Comparison of ENCODE assay signal across 8 cellular contexts in genomic region chr3:46705022-46705530, GRCh38. TPM values are rescaled to one million over a fixed set of nuclear protein-coding genes. Genes with fewer than 3 reads are reported as not detected.
A peak's percentile ranks its signal among the peaks of the same experiment; 100 is the strongest.
DNase-seq lines count a peak whose midpoint lies in the region; ATAC-seq, FAIRE-seq and TF ChIP-seq lines count a peak whose summit lies in the region.

No MANE protein-coding gene starts in this region.

- ATAC-seq in HG02763 (IDR thresholded peaks at IDR 0.05; ENCODE audit: unreplicated experiment) (peak; percentile 51), mucosa of descending colon (peak; percentile 89), GM18907 (IDR thresholded peaks at IDR 0.05; ENCODE audit: unreplicated experiment) (no peak)
- peak; percentile 80 for ATAC-seq in activated CD8-positive, alpha-beta T cell treated with anti-CD3 and anti-CD28 coated beads, Interleukin-2, amount 10 ng/mL, durations not matched to agents 7 days and 5 days

- TF ChIP-seq EP300 in H1 (IDR thresholded peaks at IDR 0.05; ENCODE audit: borderline replicate concordance in 1 of 2, low read depth in 2 of 2, low read length in 2 of 2) = no peak

- H3K27me3 Mint-ChIP-seq in activated CD8-positive, alpha-beta T cell treated with anti-CD3 and anti-CD28 coated beads, Interleukin-2, amount 10 ng/mL, durations not matched to agents 7 days and 5 days (ENCODE audit: low read depth) = peaks cover 27% of the 10 kb centered on the region

- no peak overlapping the region for H3K4me3 Mint-ChIP-seq in activated CD8-positive, alpha-beta T cell treated with anti-CD3 and anti-CD28 coated beads, Interleukin-2, amount 10 ng/mL, durations not matched to agents 7 days and 5 days

- peaks cover 2 to 4% of the 10 kb centered on the region in 2 experiments for H4K20me1 ChIP-seq in H1 (replicated peaks in 1 of 2; ENCODE audit: control insufficient read depth in 1 of 2, insufficient read depth in 2 of 2, low read length in 2 of 2)

- TF ChIP-seq POLR2A in H1 (IDR thresholded peaks at IDR 0.05; ENCODE audit: control extremely low read depth in 1 of 2, low read depth in 2 of 2, low read length in 2 of 2) = no peak

- no peak overlapping the region for H3K27ac Mint-ChIP-seq in activated CD8-positive, alpha-beta T cell treated with anti-CD3 and anti-CD28 coated beads, Interleukin-2, amount 10 ng/mL, durations not matched to agents 7 days and 5 days

- H3K36me3 Mint-ChIP-seq in activated CD8-positive, alpha-beta T cell treated with anti-CD3 and anti-CD28 coated beads, Interleukin-2, amount 10 ng/mL, durations not matched to agents 7 days and 5 days (ENCODE audit: low read depth) = no peaks in the 10 kb centered on the region

- DNase-seq in D341Med (ENCODE audit: low spot score) (peak; percentile 80), NCI-H69 (lab: John Stamatoyannopoulos, UW) (peak; percentile 78), H1 (ENCODE audit: low read depth in 1 of 2, low spot score in 2 of 2) (peak in 1 of 2 experiments; percentile 88), mucosa of descending colon (peak; percentile 68 to 83 (median 80))
- DNase-seq in activated CD8-positive, alpha-beta T cell treated with anti-CD3 and anti-CD28 coated beads, Interleukin-2, amount 10 ng/mL, durations not matched to agents 7 days and 5 days = peak; percentile 78
- peak; percentile 22 to 29 for DNase-seq in stimulated activated CD8-positive, alpha-beta memory T cell treated with anti-CD3 and anti-CD28 coated beads, Interleukin-7, amount 100 ng/mL, for 48 hours (ENCODE audit: extremely low read depth in 1 of 2, low read depth in 1 of 2)

- H3K4me3 ChIP-seq in H1 (ENCODE audit: extremely low read depth in 1 of 4, insufficient read depth in 2 of 4, low read depth in 3 of 4, low read length in 4 of 4) (no peak overlapping the region), mucosa of descending colon (no peak overlapping the region)

- CTCF ChIA-PET in activated CD8-positive, alpha-beta T cell treated with anti-CD3 and anti-CD28 coated beads, Interleukin-2, amount 10 ng/mL, durations not matched to agents 7 days and 5 days (lab: Charles Lee) = interaction anchor here (1.2 to 1.6 kb wide), 3 partner anchors 190 to 205 kb away, joined by 3 to 5 read pairs (median 5); no protein-coding TSS in a partner anchor
- CTCF ChIA-PET in H1 (lab: Charles Lee; ENCODE audit: partially characterized antibody) = interaction anchor here (0.6 to 6.5 kb wide), 18 partner anchors 9 to 218 kb away, joined by 3 to 91 read pairs (median 5); partner anchors contain the start of genes ALS2CL and PRSS50

- H4K8ac ChIP-seq in H1 (ENCODE audit: extremely low read depth, insufficient read depth, low read length) = no peak overlapping the region

- no peaks in the 10 kb centered on the region for H3K9me3 Mint-ChIP-seq in activated CD8-positive, alpha-beta T cell treated with anti-CD3 and anti-CD28 coated beads, Interleukin-2, amount 10 ng/mL, durations not matched to agents 7 days and 5 days (ENCODE audit: insufficient read depth)

- no peaks in the 10 kb centered on the region for H3K79me1 ChIP-seq in H1 (ENCODE audit: low read depth, low read length)

- H3K9me3 ChIP-seq in H1 (ENCODE audit: insufficient read depth in 2 of 2, low read depth in 1 of 2, low read length in 1 of 2) (no peaks in the 10 kb centered on the region), mucosa of descending colon (no peaks in the 10 kb centered on the region)

- WGBS in H1 (ENCODE audit: extremely low coverage in 1 of 2, insufficient coverage in 1 of 2, insufficient read length in 1 of 2, insufficient replicate concordance in 2 of 2, low coverage in 1 of 2, low lambda C conversion rate in 2 of 2, missing lambda C conversion rate in 1 of 2), 2 experiments = 23% methylated on average over 4 of the region's 4 CpGs; no CpG with 5 or more reads in 1 of the 2 experiments

- H2AK5ac ChIP-seq in H1 (ENCODE audit: low read depth, low read length) = no peak overlapping the region

- peaks cover 0 to 9% (median 2%) of the 10 kb centered on the region in 4 experiments; a peak in 4 of 7 replicates for H3K4me1 ChIP-seq in H1 (replicated peaks in 1 of 4; ENCODE audit: control insufficient read depth in 3 of 4, insufficient read depth in 4 of 4, low read length in 3 of 4)
- no peaks in the 10 kb centered on the region for H3K4me1 ChIP-seq in mucosa of descending colon (ENCODE audit: low read depth)

- H3K36me3 ChIP-seq in H1 (ENCODE audit: control insufficient read depth in 2 of 4, insufficient read depth in 4 of 4, low read length in 3 of 4) (no peaks in the 10 kb centered on the region), mucosa of descending colon (ENCODE audit: low read depth) (no peaks in the 10 kb centered on the region)

- intact Hi-C loops in mucosa of descending colon (cut with DNase I, micrococcal nuclease) = loop anchor here (5.0 to 10.0 kb wide), 4 partner anchors 140 to 290 kb away; no protein-coding TSS in a partner anchor

- no peak overlapping the region for H3K27ac ChIP-seq in H1 (ENCODE audit: low read depth, low read length)

- no peaks in the 10 kb centered on the region for H3K79me2 ChIP-seq in H1 (ENCODE audit: control insufficient read depth in 1 of 2, insufficient read depth in 2 of 2, low read length in 2 of 2)

- no peak overlapping the region for H3K9ac ChIP-seq in H1 (replicated peaks in 1 of 4; ENCODE audit: extremely low read depth in 1 of 4, low read depth in 3 of 4, low read length in 3 of 4)

- POLR2A ChIA-PET in activated CD8-positive, alpha-beta T cell treated with anti-CD3 and anti-CD28 coated beads, Interleukin-2, amount 10 ng/mL, durations not matched to agents 7 days and 5 days (lab: Charles Lee) = no interaction called here
- POLR2A ChIA-PET in H1 (lab: Charles Lee; ENCODE audit: partially characterized antibody) = no interaction called here

- no peak overlapping the region for H2BK5ac ChIP-seq in H1 (ENCODE audit: low read depth, low read length)

- H3K23ac ChIP-seq in H1 (ENCODE audit: insufficient read length) = no peak overlapping the region

- H3K56ac ChIP-seq in H1 (replicated peaks; ENCODE audit: insufficient read length, low read depth, low read length) = no peak overlapping the region

- H2BK120ac ChIP-seq in H1 (replicated peaks; ENCODE audit: low read depth, low read length) = no peak overlapping the region

- no peak overlapping the region for H2AFZ ChIP-seq in H1 (ENCODE audit: low read length)

- H3K27me3 ChIP-seq in H1 (replicated peaks in 1 of 4; ENCODE audit: control insufficient read depth in 3 of 4, extremely low read depth in 1 of 4, insufficient read depth in 3 of 4, low read length in 3 of 4) = peaks cover 2 to 21% (median 19%) of the 10 kb centered on the region in 4 experiments; a peak in 6 of 7 replicates

- no peaks in the 10 kb centered on the region; the same call in 1 of the 2 replicates for H3K23me2 ChIP-seq in H1 (ENCODE audit: low read depth, low read length)

- no peak overlapping the region for H3K4me2 ChIP-seq in H1 (ENCODE audit: insufficient read depth in 1 of 2, low read depth in 2 of 2, low read length in 2 of 2)

- H4K5ac ChIP-seq in H1 (ENCODE audit: insufficient read length, low read depth, low read length) = no peak overlapping the region

- peak in 2 of 3 experiments; percentile 90 to 97; a peak in 3 of 4 replicates for TF ChIP-seq CTCF in H1 (IDR thresholded peaks at IDR 0.05; ENCODE audit: control extremely low read depth in 1 of 3, insufficient read depth in 1 of 3, low read depth in 1 of 3, low read length in 3 of 3)
- TF ChIP-seq CTCF in mucosa of descending colon (IDR thresholded peaks at IDR 0.05) = peak; percentile 86

- H3K14ac ChIP-seq in H1 (ENCODE audit: insufficient read length) = no peak overlapping the region

- peak; percentile 97 to 98 for TF ChIP-seq RAD21 in H1 (IDR thresholded peaks at IDR 0.05 in 1 of 2, conservative IDR thresholded peaks at IDR 0.05 in 1 of 2; ENCODE audit: low read depth in 2 of 2, low read length in 2 of 2)

- peak; percentile 88 for FAIRE-seq in H1 (lab: Jason Lieb, UNC)

- H3K4me1 Mint-ChIP-seq in activated CD8-positive, alpha-beta T cell treated with anti-CD3 and anti-CD28 coated beads, Interleukin-2, amount 10 ng/mL, durations not matched to agents 7 days and 5 days (ENCODE audit: low read depth) = no peaks in the 10 kb centered on the region

- H3K4ac ChIP-seq in H1 (replicated peaks; ENCODE audit: insufficient read length, low read depth, low read length) = no peak overlapping the region

- H4K91ac ChIP-seq in H1 (replicated peaks; ENCODE audit: insufficient read length, low read length) = no peak overlapping the region

- H2BK15ac ChIP-seq in H1 (ENCODE audit: low read length) = no peak overlapping the region

- H2BK20ac ChIP-seq in H1 (ENCODE audit: low read length) = no peak overlapping the region

- H3K18ac ChIP-seq in H1 (ENCODE audit: extremely low read depth, low read length) = no peak overlapping the region

- no peak overlapping the region; the same call in 1 of the 2 replicates for H2BK12ac ChIP-seq in H1 (ENCODE audit: low read depth, low read length)

RNA-seq across cellular contexts. Expression of gene TMIE, which starts 3.9 kb away (rescaled TPM):
- total RNA-seq in activated CD8-positive, alpha-beta T cell treated with anti-CD3 and anti-CD28 coated beads, Interleukin-2, amount 10 ng/mL, durations not matched to agents 7 days and 5 days = under 1 TPM in 1 of 2 experiments, not detected in 1; 0.34 TPM
- 0.67 and 0.90 TPM in 2 replicates for total RNA-seq in H1 (2021; fragmentation: NEBNext Ultra II Directional; extraction: Animal tissue kit (Norgen Biotek cat#: 25700))
- polyA plus RNA-seq in H1 (2011; rRNA removed) = 0.45 and 0.64 TPM in 2 replicates
- 1.0 TPM for polyA plus RNA-seq in H1 (2011; cell fraction: cytosol; rRNA removed)
- 0.87 TPM for polyA plus RNA-seq in H1 (2011; cell fraction: nucleus; rRNA removed)
- 0.28 to 1.0 TPM (median 0.62 TPM) in 4 replicates for polyA plus RNA-seq in H1 (2012, experiment 1 of 2)
- polyA plus RNA-seq in H1 (2012, experiment 2 of 2) = 0.56 TPM
- 0.22 TPM for polyA plus RNA-seq in H1 (2013, experiment 1 of 2)
- 0.35 TPM for polyA plus RNA-seq in H1 (2013, experiment 2 of 2)
- 0.49 and 0.88 TPM in 2 replicates for polyA minus RNA-seq in H1 (2011; rRNA and poly(A)+ RNA removed)
- not detected for polyA minus RNA-seq in H1 (2011; cell fraction: cytosol; rRNA and poly(A)+ RNA removed)
- 1.3 TPM for polyA minus RNA-seq in H1 (2011; cell fraction: nucleus; rRNA and poly(A)+ RNA removed)
- total RNA-seq in mucosa of descending colon = 1 to 10 TPM in 1 of 3 donors, under 1 TPM in 1, not detected in 1; 0.23 to 1.1 TPM

RNA-seq across cellular contexts. Expression of gene ALS2CL, which starts 11.6 kb away (rescaled TPM):
- 1 to 10 TPM; 1.3 to 1.4 TPM for total RNA-seq in activated CD8-positive, alpha-beta T cell treated with anti-CD3 and anti-CD28 coated beads, Interleukin-2, amount 10 ng/mL, durations not matched to agents 7 days and 5 days
- 4.3 and 4.8 TPM in 2 replicates for total RNA-seq in H1 (2021; fragmentation: NEBNext Ultra II Directional; extraction: Animal tissue kit (Norgen Biotek cat#: 25700))
- polyA plus RNA-seq in H1 (2011; rRNA removed) = 5.4 and 7.5 TPM in 2 replicates
- polyA plus RNA-seq in H1 (2011; cell fraction: cytosol; rRNA removed) = 10.1 TPM
- polyA plus RNA-seq in H1 (2011; cell fraction: nucleus; rRNA removed) = 65.0 TPM
- 8.7 to 10.9 TPM (median 9.6 TPM) in 4 replicates for polyA plus RNA-seq in H1 (2012, experiment 1 of 2)
- polyA plus RNA-seq in H1 (2012, experiment 2 of 2) = 4.1 TPM
- polyA plus RNA-seq in H1 (2013, experiment 1 of 2) = 2.3 TPM
- 2.0 TPM for polyA plus RNA-seq in H1 (2013, experiment 2 of 2)
- 4.5 and 6.8 TPM in 2 replicates for polyA minus RNA-seq in H1 (2011; rRNA and poly(A)+ RNA removed)
- 4.6 TPM for polyA minus RNA-seq in H1 (2011; cell fraction: cytosol; rRNA and poly(A)+ RNA removed)
- 13.9 TPM for polyA minus RNA-seq in H1 (2011; cell fraction: nucleus; rRNA and poly(A)+ RNA removed)
- 10 to 100 TPM; 28.5 to 68.1 (median 43.7) TPM for total RNA-seq in mucosa of descending colon

RNA-seq across cellular contexts. Expression of gene PRSS50, which starts 12.6 kb away (rescaled TPM):
- total RNA-seq in activated CD8-positive, alpha-beta T cell treated with anti-CD3 and anti-CD28 coated beads, Interleukin-2, amount 10 ng/mL, durations not matched to agents 7 days and 5 days = not detected
- total RNA-seq in H1 (2021; fragmentation: NEBNext Ultra II Directional; extraction: Animal tissue kit (Norgen Biotek cat#: 25700)) = 0.47 and 0.73 TPM in 2 replicates
- polyA plus RNA-seq in H1 (2011; rRNA removed) = 0.71 and 1.1 TPM in 2 replicates
- 1.3 TPM for polyA plus RNA-seq in H1 (2011; cell fraction: cytosol; rRNA removed)
- polyA plus RNA-seq in H1 (2011; cell fraction: nucleus; rRNA removed) = 6.9 TPM
- polyA plus RNA-seq in H1 (2012, experiment 1 of 2) = 0.40 to 1.3 TPM (median 0.71 TPM) in 4 replicates
- polyA plus RNA-seq in H1 (2012, experiment 2 of 2) = 0.16 TPM
- polyA plus RNA-seq in H1 (2013, experiment 1 of 2) = 0.34 TPM
- polyA plus RNA-seq in H1 (2013, experiment 2 of 2) = 0.37 TPM
- polyA minus RNA-seq in H1 (2011; rRNA and poly(A)+ RNA removed) = 0.32 TPM in 1 of 2 replicates, not detected in the other
- not detected for polyA minus RNA-seq in H1 (2011; cell fraction: cytosol; rRNA and poly(A)+ RNA removed)
- 1.7 TPM for polyA minus RNA-seq in H1 (2011; cell fraction: nucleus; rRNA and poly(A)+ RNA removed)
- total RNA-seq in mucosa of descending colon = under 1 TPM in 1 of 3 donors, not detected in 2; 0.16 TPM
